Comparison of ENCODE assay signal across 2 cellular contexts in the genomic region with DNA sequence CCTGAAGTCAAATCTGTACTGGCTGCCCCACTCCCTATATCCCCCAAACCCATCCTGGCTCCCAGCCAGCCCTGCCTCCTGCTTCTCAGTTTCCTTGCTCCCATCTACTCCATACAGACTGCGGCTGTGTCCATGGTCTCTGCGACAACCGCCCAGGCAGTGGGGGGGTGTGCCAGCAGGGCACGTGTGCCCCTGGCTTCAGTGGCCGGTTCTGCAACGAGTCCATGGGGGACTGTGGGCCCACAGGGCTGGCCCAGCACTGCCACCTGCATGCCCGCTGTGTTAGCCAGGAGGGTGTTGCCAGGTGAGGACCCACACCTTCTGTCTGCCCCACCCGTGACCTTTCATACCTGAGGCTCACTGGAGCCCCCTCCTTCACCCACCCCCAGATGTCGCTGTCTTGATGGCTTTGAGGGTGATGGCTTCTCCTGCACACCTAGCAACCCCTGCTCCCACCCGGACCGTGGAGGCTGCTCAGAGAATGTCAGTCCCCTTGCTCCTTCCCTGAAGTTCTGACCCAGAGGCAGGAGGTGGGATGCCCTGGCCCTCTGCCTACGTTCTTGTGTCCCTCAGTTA.
TF ChIP-seq lines count a peak whose summit lies in the region.

No MANE protein-coding gene starts in this region.

TF ChIP-seq in HepG2, 621 proteins besides CTCF, POLR2A, EP300 and RAD21:
- TF ChIP-seq ZNF3 (CRISPR knock-in tag; IDR thresholded peaks at IDR 0.05) (no peak), HNRNPL (IDR thresholded peaks at IDR 0.05; ENCODE audit: low read depth, low read length) (peak; percentile 67; the same call in 1 of the 2 replicates)

TF ChIP-seq in endothelial cell of umbilical vein, 7 proteins besides CTCF, POLR2A, EP300 and RAD21:
- no peak for TF ChIP-seq JUN (IDR thresholded peaks at IDR 0.05; ENCODE audit: borderline replicate concordance, insufficient read depth, insufficient read length, low read depth)
- TF ChIP-seq MYC (IDR thresholded peaks at IDR 0.05; ENCODE audit: low read depth, low read length), result no peak
- no peak for TF ChIP-seq EZH2 (IDR thresholded peaks at IDR 0.05; ENCODE audit: borderline replicate concordance, low read depth, low read length, severe bottlenecking)
- no peak for TF ChIP-seq GATA2 (IDR thresholded peaks at IDR 0.05; ENCODE audit: insufficient read depth, insufficient read length, low read depth, low read length)
- TF ChIP-seq POLR2AphosphoS5 (IDR thresholded peaks at IDR 0.05; ENCODE audit: insufficient read depth, low read depth, low read length), result no peak
- TF ChIP-seq FOS (IDR thresholded peaks at IDR 0.05; ENCODE audit: borderline replicate concordance, insufficient read depth, low read length), result no peak
- TF ChIP-seq, protein P1, sequence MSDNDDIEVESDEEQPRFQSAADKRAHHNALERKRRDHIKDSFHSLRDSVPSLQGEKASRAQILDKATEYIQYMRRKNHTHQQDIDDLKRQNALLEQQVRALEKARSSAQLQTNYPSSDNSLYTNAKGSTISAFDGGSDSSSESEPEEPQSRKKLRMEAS (IDR thresholded peaks at IDR 0.05; ENCODE audit: insufficient read depth, insufficient read length), result no peak
